In genomic region chr1:51514733-51515132, GRCh38 we compare ENCODE assay signal across 11 cellular contexts. TPM values are rescaled to one million over a fixed set of nuclear protein-coding genes. Genes with fewer than 3 reads are reported as not detected.
DNase-seq lines count a peak whose midpoint lies in the region; TF ChIP-seq lines count a peak whose summit lies in the region.
"Had no signal": no experiment of that assay in that cellular context is flagged by ENCODE, and none has a peak within 500 bp of the region (broad histone marks: within the 10 kb centered on the region; RNA-seq: fewer than 3 reads in every experiment).

No MANE protein-coding gene starts in this region.

- POLR2A ChIA-PET in A673 (lab: Charles Lee; ENCODE audit: low non-redundant PET) (no interaction called here), HEK293T (lab: Yijun Ruan, JAX) (no interaction called here)

- no peaks in the 10 kb centered on the region for H3K27me3 ChIP-seq in A673 (replicated peaks; ENCODE audit: insufficient read depth, low read depth, low read length, poor library complexity)
- H3K27me3 ChIP-seq in adrenal gland: no peaks in the 10 kb centered on the region
- no peaks in the 10 kb centered on the region for H3K27me3 ChIP-seq in mucosa of stomach (ENCODE audit: control insufficient read depth, insufficient read depth, low read length)

- H3K27ac ChIP-seq in A673 (ENCODE audit: low read depth, low read length, poor library complexity, severe bottlenecking): peak overlapping the region; percentile 12
- H3K27ac ChIP-seq in adrenal gland: peak overlapping the region; percentile 31 to 94 (median 74)

- no TSS peak for BruUV-seq in A673 (replicated peaks; lab: Mats Ljungman, UMichigan)

- DNase-seq in A673 (ENCODE audit: low spot score) (no peak), adrenal gland (no peak), anterior cingulate cortex (lab: John Stamatoyannopoulos, UW) (no peak), HEK293T (ENCODE audit: extremely low spot score) (no peak), progenitor cell of endocrine pancreas (ENCODE audit: low spot score, unreplicated experiment) (no peak)
- DNase-seq in activated effector memory CD4-positive, alpha-beta T cell treated with anti-CD3 and anti-CD28 coated beads, Interleukin-2, amount 50 U/mL, for 16 hours: no peak
- DNase-seq: DMS79; NCI-H1092; stimulated activated CD8-positive, alpha-beta memory T cell treated with anti-CD3 and anti-CD28 coated beads, Interleukin-4, amount 100 ng/mL, for 48 hours had no signal

- intact Hi-C loops in A673 (cut with micrococcal nuclease; ENCODE audit: unreplicated experiment) (loop anchor here (5.0 kb wide), 1 partner anchor 82 kb away; no protein-coding TSS in a partner anchor), adrenal gland (cut with DNase I) (no loop called here)

- H3K4me1 Mint-ChIP-seq in progenitor cell of endocrine pancreas (ENCODE audit: low read depth): peaks cover 28% of the 10 kb centered on the region

- H3K9me3 ChIP-seq in A673 (ENCODE audit: low read depth, low read length, poor library complexity, severe bottlenecking): no peaks in the 10 kb centered on the region
- no peaks in the 10 kb centered on the region for H3K9me3 ChIP-seq in adrenal gland (replicated peaks in 1 of 3)
- no peaks in the 10 kb centered on the region for H3K9me3 ChIP-seq in mucosa of stomach (ENCODE audit: control insufficient read depth, low read length)

- peaks cover 58% of the 10 kb centered on the region for H3K4me1 ChIP-seq in A673 (ENCODE audit: insufficient read depth, low read length, poor library complexity, severe bottlenecking)
- H3K4me1 ChIP-seq in adrenal gland (replicated peaks in 1 of 2): peaks cover 59 to 75% of the 10 kb centered on the region in 2 donors
- peaks cover 20% of the 10 kb centered on the region for H3K4me1 ChIP-seq in mucosa of stomach (ENCODE audit: control insufficient read depth, insufficient read depth, low read length)

- H3K27me3 Mint-ChIP-seq in progenitor cell of endocrine pancreas: no peaks in the 10 kb centered on the region

- H3K36me3 ChIP-seq in A673 (ENCODE audit: insufficient read depth, low read length, poor library complexity, severe bottlenecking): no peaks in the 10 kb centered on the region
- H3K36me3 ChIP-seq in adrenal gland (replicated peaks in 1 of 2): no peaks in the 10 kb centered on the region
- no peaks in the 10 kb centered on the region for H3K36me3 ChIP-seq in mucosa of stomach (ENCODE audit: control insufficient read depth, insufficient read depth, low read length)

- CTCF ChIA-PET in A673 (lab: Charles Lee): no interaction called here
- CTCF ChIA-PET in HEK293T (lab: Yijun Ruan, JAX): no interaction called here

- H3K36me3 Mint-ChIP-seq in progenitor cell of endocrine pancreas (ENCODE audit: insufficient read depth): no peaks in the 10 kb centered on the region

- H3K9me3 Mint-ChIP-seq in progenitor cell of endocrine pancreas (ENCODE audit: low read depth): no peaks in the 10 kb centered on the region

- no peak for TF ChIP-seq POLR2A in adrenal gland (IDR thresholded peaks at IDR 0.05)

- TF ChIP-seq CTCF in A673 (conservative IDR thresholded peaks at IDR 0.05; ENCODE audit: low read depth, low read length) (no peak), GM12875 (IDR thresholded peaks at IDR 0.05; ENCODE audit: borderline replicate concordance, insufficient read depth, low read depth, low read length) (no peak), adrenal gland (IDR thresholded peaks at IDR 0.05) (no peak), progenitor cell of endocrine pancreas (IDR thresholded peaks at IDR 0.05; ENCODE audit: unreplicated experiment) (no peak)

- peak overlapping the region; percentile 9 for H3K4me3 ChIP-seq in A673 (ENCODE audit: low read depth, low read length, poor library complexity, severe bottlenecking)
- peak overlapping the region; percentile 22 for H3K4me3 ChIP-seq in GM12875 (ENCODE audit: low read depth, low read length)
- peak overlapping the region in 1 of 4 donors; percentile 97 for H3K4me3 ChIP-seq in adrenal gland
- H3K4me3 ChIP-seq in mucosa of stomach (ENCODE audit: low read length): no peak overlapping the region

- no peak overlapping the region for H3K4me3 Mint-ChIP-seq in progenitor cell of endocrine pancreas (ENCODE audit: low read depth)

- WGBS in adrenal gland, 4 donors: 9 to 14% (median 12%) methylated on average over 2 of the region's 2 CpGs

- no peak overlapping the region for H3K27ac Mint-ChIP-seq in progenitor cell of endocrine pancreas

- H3K9ac ChIP-seq in mucosa of stomach (ENCODE audit: low read length): peak overlapping the region; percentile 50

TF ChIP-seq in HEK293T, 16 proteins besides CTCF, POLR2A, EP300 and RAD21:
- TF ChIP-seq TARDBP (IDR thresholded peaks at IDR 0.05): no peak
- TF ChIP-seq L3MBTL2 (conservative IDR thresholded peaks at IDR 0.05): no peak
- TF ChIP-seq FOXM1 (IDR thresholded peaks at IDR 0.05; ENCODE audit: borderline replicate concordance): no peak
- TF ChIP-seq FOXK2 (IDR thresholded peaks at IDR 0.05): no peak
- TF ChIP-seq FOXA1 (IDR thresholded peaks at IDR 0.05): no peak
TF ChIP-seq in HEK293T: peak in this region for 0.

RNA-seq across cellular contexts. Expression of gene EPS15, which starts 4.3 kb away (rescaled TPM):
- total RNA-seq in A673 (2021) (50.6 and 55.6 TPM in 2 replicates), adrenal gland (100 to 1,000 TPM in 7 of 8 donors, 10 to 100 TPM in 1; 66.7 to 180 (median 114) TPM), progenitor cell of endocrine pancreas (62.7 and 63.8 TPM in 2 replicates)
- 10 to 100 TPM; 31.7 to 83.3 (median 34.7) TPM for polyA plus RNA-seq in adrenal gland
